In genomic region chr5:150588495-150588890, GRCh38 we compare ENCODE assay signal across 23 cellular contexts. TPM values are rescaled to one million over a fixed set of nuclear protein-coding genes. Genes with fewer than 3 reads are reported as not detected.
A peak's percentile ranks its signal among the peaks of the same experiment; 100 is the strongest.
DNase-seq lines count a peak whose midpoint lies in the region; ATAC-seq, FAIRE-seq and TF ChIP-seq lines count a peak whose summit lies in the region.
"Had no signal": no experiment of that assay in that cellular context is flagged by ENCODE, and none has a peak within 500 bp of the region (broad histone marks: within the 10 kb centered on the region; RNA-seq: fewer than 3 reads in every experiment).

No MANE protein-coding gene starts in this region.

- H2BK5ac ChIP-seq in trophoblast cell (ENCODE audit: low read depth, low read length, poor library complexity), result peak overlapping the region; percentile 45

- no peak overlapping the region for H3K4me2 ChIP-seq in trophoblast cell (ENCODE audit: low read length)
- H3K4me2 ChIP-seq: GM23338, PC-9 had no signal

- no peak overlapping the region for H4K12ac ChIP-seq in trophoblast cell (ENCODE audit: low read depth, low read length)

- TF ChIP-seq CTCF in chondrocyte (IDR thresholded peaks at IDR 0.05) (no peak), mesothelial cell of epicardium (IDR thresholded peaks at IDR 0.05; ENCODE audit: unreplicated experiment) (no peak), lower lobe of right lung (IDR thresholded peaks at IDR 0.05) (no peak)

- H3K9me3 ChIP-seq in trophoblast cell (ENCODE audit: insufficient read depth, low read depth, low read length), result no peaks in the 10 kb centered on the region
- H3K9me3 ChIP-seq in lower lobe of right lung, result no peaks in the 10 kb centered on the region
- H3K9me3 ChIP-seq: MG63 had no signal

- H4K91ac ChIP-seq in trophoblast cell (ENCODE audit: low read depth, low read length), result peak overlapping the region; percentile 52

- H2AFZ ChIP-seq in trophoblast cell (ENCODE audit: insufficient read depth, low read length, poor library complexity), result no peak overlapping the region
- H2AFZ ChIP-seq: GM23338, PC-9 had no signal

- no peak overlapping the region for H3K4me3 ChIP-seq in trophoblast cell (ENCODE audit: low read depth, low read length)
- no peak overlapping the region for H3K4me3 ChIP-seq in lower lobe of right lung
- H3K4me3 ChIP-seq: GM23338, MG63, PC-9 had no signal

- H3K4me3 Mint-ChIP-seq in chondrocyte (ENCODE audit: unreplicated experiment) (no peak overlapping the region), mesothelial cell of epicardium (no peak overlapping the region), immature natural killer cell (no peak overlapping the region)
- H3K4me3 Mint-ChIP-seq: B cell, GM23338, H9 had no signal

- H3K36me3 ChIP-seq in trophoblast cell (ENCODE audit: control insufficient read depth in 1 of 2, insufficient read depth in 2 of 2, low read length in 2 of 2), result no peaks in the 10 kb centered on the region
- no peaks in the 10 kb centered on the region for H3K36me3 ChIP-seq in lower lobe of right lung
- H3K36me3 ChIP-seq: MG63 had no signal

- ATAC-seq in HG02852 (IDR thresholded peaks at IDR 0.05; ENCODE audit: unreplicated experiment) (no peak), lower lobe of right lung (no peak)
- ATAC-seq: GM23338 had no signal

- peaks cover 48% of the 10 kb centered on the region for H3K79me1 ChIP-seq in trophoblast cell (ENCODE audit: low read length)

- peak overlapping the region; percentile 32 for H3K27ac Mint-ChIP-seq in chondrocyte (ENCODE audit: unreplicated experiment)
- peak overlapping the region; percentile 32 for H3K27ac Mint-ChIP-seq in mesothelial cell of epicardium
- H3K27ac Mint-ChIP-seq in immature natural killer cell, result no peak overlapping the region
- H3K27ac Mint-ChIP-seq: B cell, GM23338 had no signal

- intact Hi-C loops in lower lobe of right lung (cut with DNase I), result no loop called here

- H3K9ac ChIP-seq in trophoblast cell (ENCODE audit: low read length), result no peak overlapping the region

- H2BK120ac ChIP-seq in trophoblast cell (ENCODE audit: insufficient read depth, low read length, poor library complexity), result peak overlapping the region; percentile 84

- H3K27me3 Mint-ChIP-seq in chondrocyte (ENCODE audit: low read depth), result no peaks in the 10 kb centered on the region
- H3K27me3 Mint-ChIP-seq in mesothelial cell of epicardium (ENCODE audit: low read depth), result no peaks in the 10 kb centered on the region
- H3K27me3 Mint-ChIP-seq in immature natural killer cell (ENCODE audit: low read depth in 3 of 3), result peaks cover 0 to 5% (median 4%) of the 10 kb centered on the region in 3 donors

- H3K27me3 ChIP-seq in trophoblast cell (ENCODE audit: insufficient read depth, low read length) (no peaks in the 10 kb centered on the region), lower lobe of right lung (ENCODE audit: low read depth) (no peaks in the 10 kb centered on the region)
- H3K27me3 ChIP-seq: MG63 had no signal

- H3K14ac ChIP-seq in trophoblast cell (ENCODE audit: low read length), result peak overlapping the region; percentile 35

- peak overlapping the region; percentile 43 for H3K4ac ChIP-seq in trophoblast cell (ENCODE audit: low read depth, low read length)

- no peak for TF ChIP-seq POLR2A in GM12892 (IDR thresholded peaks at IDR 0.05; ENCODE audit: low read depth, low read length)

- H3K23ac ChIP-seq in trophoblast cell (ENCODE audit: low read length), result no peak overlapping the region

- H2AK5ac ChIP-seq in trophoblast cell (ENCODE audit: low read length), result peak overlapping the region; percentile 67

- FAIRE-seq in GM12892 (lab: Jason Lieb, UNC), result no peak

- H3K4me1 Mint-ChIP-seq in chondrocyte (ENCODE audit: low read depth) (peaks cover 61% of the 10 kb centered on the region), mesothelial cell of epicardium (peaks cover 53% of the 10 kb centered on the region), immature natural killer cell (no peaks in the 10 kb centered on the region)
- H3K4me1 Mint-ChIP-seq: B cell had no signal

- H3K79me2 ChIP-seq in trophoblast cell (ENCODE audit: control insufficient read depth, insufficient read depth, low read length, poor library complexity), result peaks cover 9% of the 10 kb centered on the region

- DNase-seq in chondrocyte (ENCODE audit: low spot score), result peak; percentile 11
- no peak for DNase-seq in mesothelial cell of epicardium (ENCODE audit: low spot score in 2 of 2, unreplicated experiment in 2 of 2)
- DNase-seq in trophoblast cell, result no peak
- no peak for DNase-seq in GM12892 (ENCODE audit: insufficient read length)
- DNase-seq in lower lobe of right lung, result no peak
- DNase-seq in immature natural killer cell, result no peak
- DNase-seq: DMS53, H9, KG1, NCI-H1105 treated with DMSO at 0.1 percent for 48 hours, NCI-H146, NCI-H1930, NCI-H2107, NCI-H446, NCI-H526, PC-9, RPMI8226, SHP77 had no signal

- H3K4me1 ChIP-seq in trophoblast cell (ENCODE audit: control insufficient read depth in 1 of 2, insufficient read depth in 2 of 2, low read length in 2 of 2) (peaks cover 29 to 39% of the 10 kb centered on the region in 2 experiments), lower lobe of right lung (peaks cover 28% of the 10 kb centered on the region)

- H3K18ac ChIP-seq in trophoblast cell (ENCODE audit: low read length), result no peak overlapping the region

- H3K36me3 Mint-ChIP-seq in chondrocyte (ENCODE audit: low read depth) (no peaks in the 10 kb centered on the region), mesothelial cell of epicardium (no peaks in the 10 kb centered on the region), immature natural killer cell (no peaks in the 10 kb centered on the region)

- H2BK12ac ChIP-seq in trophoblast cell (ENCODE audit: low read length), result peak overlapping the region; percentile 87

- WGBS in trophoblast cell (ENCODE audit: extremely low coverage, insufficient coverage, insufficient read length), result no CpG with 5 or more reads among the region's 1 CpG

- H3K9me3 Mint-ChIP-seq in chondrocyte (ENCODE audit: low read depth) (no peaks in the 10 kb centered on the region), mesothelial cell of epicardium (no peaks in the 10 kb centered on the region), immature natural killer cell (no peaks in the 10 kb centered on the region)
- H3K9me3 Mint-ChIP-seq: GM23338, H9 had no signal

- no peak overlapping the region for H3K27ac ChIP-seq in trophoblast cell (ENCODE audit: low read depth, low read length)
- no peak overlapping the region for H3K27ac ChIP-seq in lower lobe of right lung
- H3K27ac ChIP-seq: PC-9 had no signal

- H4K8ac ChIP-seq in trophoblast cell (ENCODE audit: low read depth, low read length), result no peak overlapping the region

RNA-seq across cellular contexts. Expression of gene SYNPO, which starts 52.0 kb away (rescaled TPM):
- total RNA-seq in chondrocyte, result 156 to 198 TPM (median 195 TPM) in 3 replicates
- total RNA-seq in mesothelial cell of epicardium, result 84.4 to 86.6 TPM (median 85.3 TPM) in 3 replicates
- 52.3 and 58.9 TPM in 2 replicates for polyA plus RNA-seq in trophoblast cell (2013)
- 18.8 TPM for polyA plus RNA-seq in GM12892 (2012; ENCODE audit: missing spikeins)
- total RNA-seq in lower lobe of right lung, result 90.6 TPM
- polyA plus RNA-seq in immature natural killer cell, result not detected
- total RNA-seq: SK-MEL-5 had no signal

Comparison
In these comparisons a context has a peak if more than half of its experiments do, and no peak if none do; other contexts are left out.
1. H3K27ac Mint-ChIP-seq: peak in chondrocyte (single experiment) and mesothelial cell of epicardium (single experiment); none in immature natural killer cell (0 of 6).